In the genomic region with DNA sequence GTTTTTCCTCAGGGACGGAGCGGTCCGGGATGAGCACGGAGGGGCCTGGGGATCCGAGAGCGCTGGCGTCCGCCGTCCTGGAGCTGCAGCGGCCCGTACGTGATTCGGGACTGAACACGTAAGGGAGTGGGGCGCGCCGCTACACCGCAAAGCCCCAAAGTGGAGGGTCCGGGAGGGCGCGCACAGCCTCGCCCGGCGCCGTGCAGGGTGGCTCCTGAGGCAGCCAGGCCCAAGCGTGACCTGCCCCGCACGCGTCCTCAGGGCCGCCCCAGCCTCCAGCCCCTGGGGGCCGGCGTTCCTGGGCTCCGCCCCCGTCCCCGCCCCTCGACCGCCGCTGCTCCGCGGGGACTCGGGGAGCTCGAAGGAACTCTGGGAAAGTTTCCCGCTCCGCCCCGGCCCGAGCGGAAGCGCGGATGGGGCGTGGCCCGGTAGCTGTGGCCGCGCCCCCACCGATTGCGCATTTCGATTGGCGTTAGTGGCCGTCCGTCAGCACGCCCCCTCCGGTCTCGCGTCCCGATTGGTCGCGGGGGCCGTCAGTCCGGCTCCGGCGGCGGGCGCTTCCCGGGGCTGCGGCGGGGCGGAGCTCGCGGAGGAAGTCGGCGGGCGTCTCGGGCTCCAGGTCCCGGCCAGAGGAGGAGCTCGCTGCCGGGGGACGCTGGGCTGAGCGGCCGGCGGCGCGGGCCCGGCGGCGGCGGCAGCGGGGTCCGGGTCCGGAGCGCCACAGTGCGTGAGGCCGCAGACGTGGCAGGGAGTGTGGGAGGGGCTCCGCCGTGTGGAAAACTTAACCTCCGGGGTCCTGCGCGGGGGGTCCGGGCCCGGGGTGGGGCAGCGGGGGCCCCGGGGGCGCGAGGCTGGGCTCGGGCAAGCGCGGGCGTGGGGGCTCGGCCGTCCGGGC, we compare ENCODE assay signal across 1 cellular context.
A peak's percentile ranks its signal among the peaks of the same experiment; 100 is the strongest.
TF ChIP-seq lines count a peak whose summit lies in the region.

A gene (minus strand): TSS at position 270 of the 895 bp plus-strand sequence. CDS start 539 bp downstream, outside the sequence.
A gene (plus strand): TSS at position 620 of the 895 bp plus-strand sequence. CDS start 103 bp downstream, at position 723.

TF ChIP-seq in HEK293, 187 proteins besides CTCF, POLR2A, EP300 and RAD21 (continued from another document):
- TF ChIP-seq, protein P1, sequence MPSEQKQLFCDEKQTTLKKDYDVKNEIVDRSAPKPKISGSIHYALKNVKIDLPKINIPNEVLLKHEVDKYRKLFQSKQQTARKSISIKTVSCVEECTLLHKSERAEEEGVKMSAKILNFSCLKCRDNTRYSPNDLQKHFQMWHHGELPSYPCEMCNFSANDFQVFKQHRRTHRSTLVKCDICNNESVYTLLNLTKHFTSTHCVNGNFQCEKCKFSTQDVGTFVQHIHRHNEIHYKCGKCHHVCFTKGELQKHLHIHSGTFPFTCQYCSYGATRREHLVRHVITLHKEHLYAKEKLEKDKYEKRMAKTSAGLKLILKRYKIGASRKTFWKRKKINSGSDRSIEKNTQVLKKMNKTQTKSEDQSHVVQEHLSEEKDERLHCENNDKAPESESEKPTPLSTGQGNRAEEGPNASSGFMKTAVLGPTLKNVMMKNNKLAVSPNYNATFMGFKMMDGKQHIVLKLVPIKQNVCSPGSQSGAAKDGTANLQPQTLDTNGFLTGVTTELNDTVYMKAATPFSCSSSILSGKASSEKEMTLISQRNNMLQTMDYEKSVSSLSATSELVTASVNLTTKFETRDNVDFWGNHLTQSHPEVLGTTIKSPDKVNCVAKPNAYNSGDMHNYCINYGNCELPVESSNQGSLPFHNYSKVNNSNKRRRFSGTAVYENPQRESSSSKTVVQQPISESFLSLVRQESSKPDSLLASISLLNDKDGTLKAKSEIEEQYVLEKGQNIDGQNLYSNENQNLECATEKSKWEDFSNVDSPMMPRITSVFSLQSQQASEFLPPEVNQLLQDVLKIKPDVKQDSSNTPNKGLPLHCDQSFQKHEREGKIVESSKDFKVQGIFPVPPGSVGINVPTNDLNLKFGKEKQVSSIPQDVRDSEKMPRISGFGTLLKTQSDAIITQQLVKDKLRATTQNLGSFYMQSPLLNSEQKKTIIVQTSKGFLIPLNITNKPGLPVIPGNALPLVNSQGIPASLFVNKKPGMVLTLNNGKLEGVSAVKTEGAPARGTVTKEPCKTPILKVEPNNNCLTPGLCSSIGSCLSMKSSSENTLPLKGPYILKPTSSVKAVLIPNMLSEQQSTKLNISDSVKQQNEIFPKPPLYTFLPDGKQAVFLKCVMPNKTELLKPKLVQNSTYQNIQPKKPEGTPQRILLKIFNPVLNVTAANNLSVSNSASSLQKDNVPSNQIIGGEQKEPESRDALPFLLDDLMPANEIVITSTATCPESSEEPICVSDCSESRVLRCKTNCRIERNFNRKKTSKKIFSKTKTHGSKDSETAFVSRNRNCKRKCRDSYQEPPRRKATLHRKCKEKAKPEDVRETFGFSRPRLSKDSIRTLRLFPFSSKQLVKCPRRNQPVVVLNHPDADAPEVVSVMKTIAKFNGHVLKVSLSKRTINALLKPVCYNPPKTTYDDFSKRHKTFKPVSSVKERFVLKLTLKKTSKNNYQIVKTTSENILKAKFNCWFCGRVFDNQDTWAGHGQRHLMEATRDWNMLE (tag by site-specific recombination; conservative IDR thresholded peaks at IDR 0.05; ENCODE audit: low read depth) = no peak
- TF ChIP-seq, protein P2, sequence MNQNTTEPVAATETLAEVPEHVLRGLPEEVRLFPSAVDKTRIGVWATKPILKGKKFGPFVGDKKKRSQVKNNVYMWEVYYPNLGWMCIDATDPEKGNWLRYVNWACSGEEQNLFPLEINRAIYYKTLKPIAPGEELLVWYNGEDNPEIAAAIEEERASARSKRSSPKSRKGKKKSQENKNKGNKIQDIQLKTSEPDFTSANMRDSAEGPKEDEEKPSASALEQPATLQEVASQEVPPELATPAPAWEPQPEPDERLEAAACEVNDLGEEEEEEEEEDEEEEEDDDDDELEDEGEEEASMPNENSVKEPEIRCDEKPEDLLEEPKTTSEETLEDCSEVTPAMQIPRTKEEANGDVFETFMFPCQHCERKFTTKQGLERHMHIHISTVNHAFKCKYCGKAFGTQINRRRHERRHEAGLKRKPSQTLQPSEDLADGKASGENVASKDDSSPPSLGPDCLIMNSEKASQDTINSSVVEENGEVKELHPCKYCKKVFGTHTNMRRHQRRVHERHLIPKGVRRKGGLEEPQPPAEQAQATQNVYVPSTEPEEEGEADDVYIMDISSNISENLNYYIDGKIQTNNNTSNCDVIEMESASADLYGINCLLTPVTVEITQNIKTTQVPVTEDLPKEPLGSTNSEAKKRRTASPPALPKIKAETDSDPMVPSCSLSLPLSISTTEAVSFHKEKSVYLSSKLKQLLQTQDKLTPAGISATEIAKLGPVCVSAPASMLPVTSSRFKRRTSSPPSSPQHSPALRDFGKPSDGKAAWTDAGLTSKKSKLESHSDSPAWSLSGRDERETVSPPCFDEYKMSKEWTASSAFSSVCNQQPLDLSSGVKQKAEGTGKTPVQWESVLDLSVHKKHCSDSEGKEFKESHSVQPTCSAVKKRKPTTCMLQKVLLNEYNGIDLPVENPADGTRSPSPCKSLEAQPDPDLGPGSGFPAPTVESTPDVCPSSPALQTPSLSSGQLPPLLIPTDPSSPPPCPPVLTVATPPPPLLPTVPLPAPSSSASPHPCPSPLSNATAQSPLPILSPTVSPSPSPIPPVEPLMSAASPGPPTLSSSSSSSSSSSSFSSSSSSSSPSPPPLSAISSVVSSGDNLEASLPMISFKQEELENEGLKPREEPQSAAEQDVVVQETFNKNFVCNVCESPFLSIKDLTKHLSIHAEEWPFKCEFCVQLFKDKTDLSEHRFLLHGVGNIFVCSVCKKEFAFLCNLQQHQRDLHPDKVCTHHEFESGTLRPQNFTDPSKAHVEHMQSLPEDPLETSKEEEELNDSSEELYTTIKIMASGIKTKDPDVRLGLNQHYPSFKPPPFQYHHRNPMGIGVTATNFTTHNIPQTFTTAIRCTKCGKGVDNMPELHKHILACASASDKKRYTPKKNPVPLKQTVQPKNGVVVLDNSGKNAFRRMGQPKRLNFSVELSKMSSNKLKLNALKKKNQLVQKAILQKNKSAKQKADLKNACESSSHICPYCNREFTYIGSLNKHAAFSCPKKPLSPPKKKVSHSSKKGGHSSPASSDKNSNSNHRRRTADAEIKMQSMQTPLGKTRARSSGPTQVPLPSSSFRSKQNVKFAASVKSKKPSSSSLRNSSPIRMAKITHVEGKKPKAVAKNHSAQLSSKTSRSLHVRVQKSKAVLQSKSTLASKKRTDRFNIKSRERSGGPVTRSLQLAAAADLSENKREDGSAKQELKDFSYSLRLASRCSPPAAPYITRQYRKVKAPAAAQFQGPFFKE (tag by site-specific recombination; IDR thresholded peaks at IDR 0.05; ENCODE audit: borderline replicate concordance) = 0 out of 2 replicates have a peak, but pooled peaks have one; percentile 64
- TF ChIP-seq, protein P3, sequence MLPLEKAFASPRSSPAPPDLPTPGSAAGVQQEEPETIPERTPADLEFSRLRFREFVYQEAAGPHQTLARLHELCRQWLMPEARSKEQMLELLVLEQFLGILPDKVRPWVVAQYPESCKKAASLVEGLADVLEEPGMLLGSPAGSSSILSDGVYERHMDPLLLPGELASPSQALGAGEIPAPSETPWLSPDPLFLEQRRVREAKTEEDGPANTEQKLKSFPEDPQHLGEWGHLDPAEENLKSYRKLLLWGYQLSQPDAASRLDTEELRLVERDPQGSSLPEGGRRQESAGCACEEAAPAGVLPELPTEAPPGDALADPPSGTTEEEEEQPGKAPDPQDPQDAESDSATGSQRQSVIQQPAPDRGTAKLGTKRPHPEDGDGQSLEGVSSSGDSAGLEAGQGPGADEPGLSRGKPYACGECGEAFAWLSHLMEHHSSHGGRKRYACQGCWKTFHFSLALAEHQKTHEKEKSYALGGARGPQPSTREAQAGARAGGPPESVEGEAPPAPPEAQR (tag by site-specific recombination; IDR thresholded peaks at IDR 0.05) = no peak
- TF ChIP-seq, protein P4, sequence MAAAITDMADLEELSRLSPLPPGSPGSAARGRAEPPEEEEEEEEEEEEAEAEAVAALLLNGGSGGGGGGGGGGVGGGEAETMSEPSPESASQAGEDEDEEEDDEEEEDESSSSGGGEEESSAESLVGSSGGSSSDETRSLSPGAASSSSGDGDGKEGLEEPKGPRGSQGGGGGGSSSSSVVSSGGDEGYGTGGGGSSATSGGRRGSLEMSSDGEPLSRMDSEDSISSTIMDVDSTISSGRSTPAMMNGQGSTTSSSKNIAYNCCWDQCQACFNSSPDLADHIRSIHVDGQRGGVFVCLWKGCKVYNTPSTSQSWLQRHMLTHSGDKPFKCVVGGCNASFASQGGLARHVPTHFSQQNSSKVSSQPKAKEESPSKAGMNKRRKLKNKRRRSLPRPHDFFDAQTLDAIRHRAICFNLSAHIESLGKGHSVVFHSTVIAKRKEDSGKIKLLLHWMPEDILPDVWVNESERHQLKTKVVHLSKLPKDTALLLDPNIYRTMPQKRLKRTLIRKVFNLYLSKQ (tag by site-specific recombination; IDR thresholded peaks at IDR 0.05; ENCODE audit: borderline replicate concordance) = 0 out of 2 replicates have a peak, but pooled peaks have one; percentile 20
- peak; percentile 84 for TF ChIP-seq ZXDB (tag by site-specific recombination; IDR thresholded peaks at IDR 0.05)
- peak; percentile 87 for TF ChIP-seq GLIS2 (tag by site-specific recombination; IDR thresholded peaks at IDR 0.05)
- peak; percentile 56 for TF ChIP-seq ZIC2 (tag by site-specific recombination; IDR thresholded peaks at IDR 0.05)
- peak; percentile 33; the same call in 1 of the 2 replicates for TF ChIP-seq ZNF324 (tag by site-specific recombination; IDR thresholded peaks at IDR 0.05)
- TF ChIP-seq, protein P5, sequence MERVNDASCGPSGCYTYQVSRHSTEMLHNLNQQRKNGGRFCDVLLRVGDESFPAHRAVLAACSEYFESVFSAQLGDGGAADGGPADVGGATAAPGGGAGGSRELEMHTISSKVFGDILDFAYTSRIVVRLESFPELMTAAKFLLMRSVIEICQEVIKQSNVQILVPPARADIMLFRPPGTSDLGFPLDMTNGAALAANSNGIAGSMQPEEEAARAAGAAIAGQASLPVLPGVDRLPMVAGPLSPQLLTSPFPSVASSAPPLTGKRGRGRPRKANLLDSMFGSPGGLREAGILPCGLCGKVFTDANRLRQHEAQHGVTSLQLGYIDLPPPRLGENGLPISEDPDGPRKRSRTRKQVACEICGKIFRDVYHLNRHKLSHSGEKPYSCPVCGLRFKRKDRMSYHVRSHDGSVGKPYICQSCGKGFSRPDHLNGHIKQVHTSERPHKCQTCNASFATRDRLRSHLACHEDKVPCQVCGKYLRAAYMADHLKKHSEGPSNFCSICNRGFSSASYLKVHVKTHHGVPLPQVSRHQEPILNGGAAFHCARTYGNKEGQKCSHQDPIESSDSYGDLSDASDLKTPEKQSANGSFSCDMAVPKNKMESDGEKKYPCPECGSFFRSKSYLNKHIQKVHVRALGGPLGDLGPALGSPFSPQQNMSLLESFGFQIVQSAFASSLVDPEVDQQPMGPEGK (tag by site-specific recombination; IDR thresholded peaks at IDR 0.05) = peak; percentile 95
- TF ChIP-seq REPIN1 (tag by site-specific recombination; IDR thresholded peaks at IDR 0.05; ENCODE audit: low read depth) = peak; percentile 90; the same call in 1 of the 2 replicates
